ENCODE assay signal across 1 cellular context in genomic region chr1:156281281-156282142, GRCh38.
A peak's percentile ranks its signal among the peaks of the same experiment; 100 is the strongest.
TF ChIP-seq lines count a peak whose summit lies in the region.

No MANE protein-coding gene starts in this region.

TF ChIP-seq in K562, 482 proteins besides CTCF, POLR2A, EP300 and RAD21 (continues in another document):
- TF ChIP-seq ZNF165 (CRISPR knock-in tag; IDR thresholded peaks at IDR 0.05; ENCODE audit: borderline replicate concordance) (no peak), POLR2AphosphoS5 (IDR thresholded peaks at IDR 0.05; ENCODE audit: control insufficient read depth, insufficient read depth, low read depth, low read length) (peak; percentile 16; the same call in 1 of the 2 replicates), MED1 (CRISPR knock-in tag; IDR thresholded peaks at IDR 0.05; ENCODE audit: borderline replicate concordance) (no peak), MNT (conservative IDR thresholded peaks at IDR 0.05) (peak; percentile 99), MAX (CRISPR knock-in tag; IDR thresholded peaks at IDR 0.05) (peak; percentile 99), ZNF695 (CRISPR knock-in tag; IDR thresholded peaks at IDR 0.05) (no peak), EGR1 (conservative IDR thresholded peaks at IDR 0.05) (peak; percentile 81), LCOR (CRISPR knock-in tag; IDR thresholded peaks at IDR 0.05) (peak; percentile 55; the same call in 1 of the 2 replicates), CBFA2T2 (conservative IDR thresholded peaks at IDR 0.05) (peak; percentile 24), USF1 (CRISPR knock-in tag; IDR thresholded peaks at IDR 0.05) (peak; percentile 78), ZNF764 (CRISPR knock-in tag; IDR thresholded peaks at IDR 0.05; ENCODE audit: low read depth) (no peak), ZNF584 (CRISPR knock-in tag; IDR thresholded peaks at IDR 0.05; ENCODE audit: low read depth) (no peak), TAF9B (IDR thresholded peaks at IDR 0.05; ENCODE audit: partially characterized antibody) (peak; percentile 69), ZFP1 (CRISPR knock-in tag; IDR thresholded peaks at IDR 0.05) (no peak), SMAD4 (CRISPR knock-in tag; conservative IDR thresholded peaks at IDR 0.05) (0 out of 2 replicates have a peak, but pooled peaks have one; percentile 32), VEZF1 (CRISPR knock-in tag; IDR thresholded peaks at IDR 0.05) (peak; percentile 63; the same call in 1 of the 2 replicates), ZC3H8 (IDR thresholded peaks at IDR 0.05) (no peak), SMAD3 (CRISPR knock-in tag; conservative IDR thresholded peaks at IDR 0.05) (no peak), ZNF143 (CRISPR knock-in tag; IDR thresholded peaks at IDR 0.05) (no peak), MYC (IDR thresholded peaks at IDR 0.05; ENCODE audit: low read depth, low read length) (peak; percentile 74), MYC (CRISPR knock-in tag; IDR thresholded peaks at IDR 0.05; ENCODE audit: borderline replicate concordance, low read depth) (no peak), SAP30 (IDR thresholded peaks at IDR 0.05; ENCODE audit: borderline replicate concordance, insufficient read depth, low read depth, low read length, poor library complexity, severe bottlenecking) (peak; percentile 95), ZNF140 (CRISPR knock-in tag; IDR thresholded peaks at IDR 0.05) (no peak), KLF10 (CRISPR knock-in tag; IDR thresholded peaks at IDR 0.05) (no peak), PML (IDR thresholded peaks at IDR 0.05; ENCODE audit: low read length) (0 out of 2 replicates have a peak, but pooled peaks have one; percentile 18), ZNF431 (CRISPR knock-in tag; IDR thresholded peaks at IDR 0.05) (0 out of 2 replicates have a peak, but pooled peaks have one; percentile 13), HDAC2 (IDR thresholded peaks at IDR 0.05) (peak; percentile 75), TAF1 (IDR thresholded peaks at IDR 0.05; ENCODE audit: control insufficient read depth, extremely low read depth, insufficient read depth, low read length, severe bottlenecking) (peak; percentile 34), PKNOX1 (IDR thresholded peaks at IDR 0.05) (peak; percentile 63), RCOR1 (IDR thresholded peaks at IDR 0.05; ENCODE audit: borderline replicate concordance in 1 of 2, low read depth in 2 of 2, low read length in 2 of 2) (peak in 1 of 2 experiments; percentile 52; a peak in 1 of 4 replicates), MIER1 (IDR thresholded peaks at IDR 0.05; ENCODE audit: low read depth) (0 out of 2 replicates have a peak, but pooled peaks have one; percentile 21), ATF4 (CRISPR knock-in tag; IDR thresholded peaks at IDR 0.05) (0 out of 2 replicates have a peak, but pooled peaks have one; percentile 38), HDAC1 (IDR thresholded peaks at IDR 0.05) (peak; percentile 42 to 98; a peak in 2 of 4 replicates), ZNF76 (CRISPR knock-in tag; IDR thresholded peaks at IDR 0.05; ENCODE audit: borderline replicate concordance) (no peak), MEIS2 (IDR thresholded peaks at IDR 0.05; ENCODE audit: partially characterized antibody) (peak; percentile 37), HES1 (IDR thresholded peaks at IDR 0.05; ENCODE audit: low read depth) (no peak), SIN3A (IDR thresholded peaks at IDR 0.05; ENCODE audit: borderline replicate concordance in 2 of 2, control insufficient read depth in 1 of 2, low read depth in 2 of 2, low read length in 2 of 2) (peak; percentile 97 to 100), MXI1 (IDR thresholded peaks at IDR 0.05; ENCODE audit: low read depth, low read length) (peak; percentile 100), CBX8 (IDR thresholded peaks at IDR 0.05; ENCODE audit: borderline replicate concordance, extremely low read depth, low read depth, low read length, poor library complexity, severe bottlenecking) (no peak), POLR3G (IDR thresholded peaks at IDR 0.05; ENCODE audit: extremely low read depth, insufficient read length, insufficient replicate concordance) (no peak), EWSR1 (IDR thresholded peaks at IDR 0.05; ENCODE audit: borderline replicate concordance, low read depth, partially characterized antibody) (no peak), RBM22 (IDR thresholded peaks at IDR 0.05; ENCODE audit: low read depth, low read length, poor library complexity, severe bottlenecking) (no peak), RHOXF2B (CRISPR knock-in tag; conservative IDR thresholded peaks at IDR 0.05) (no peak), ETS1 (conservative IDR thresholded peaks at IDR 0.05; ENCODE audit: control insufficient read depth, low read depth, low read length) (peak; percentile 95), NFE2 (IDR thresholded peaks at IDR 0.05; ENCODE audit: low read depth) (peak; percentile 13; the same call in 1 of the 2 replicates), BHLHE40 (IDR thresholded peaks at IDR 0.05; ENCODE audit: low read length) (peak; percentile 97), XRCC5 (IDR thresholded peaks at IDR 0.05; ENCODE audit: low read depth, low read length) (peak; percentile 47; the same call in 1 of the 2 replicates), SAFB (IDR thresholded peaks at IDR 0.05; ENCODE audit: borderline replicate concordance, low read depth, low read length) (no peak), ARID4B (CRISPR knock-in tag; IDR thresholded peaks at IDR 0.05) (peak; percentile 98), ESRRB (CRISPR knock-in tag; IDR thresholded peaks at IDR 0.05; ENCODE audit: borderline replicate concordance) (no peak), TCF7L2 (IDR thresholded peaks at IDR 0.05; ENCODE audit: low read depth, low read length) (no peak), ELK1 (CRISPR knock-in tag; IDR thresholded peaks at IDR 0.05) (no peak), GABPA (tag; conservative IDR thresholded peaks at IDR 0.05; ENCODE audit: low read depth) (no peak)
